8 cellular contexts compared by ENCODE assay signal in the genomic region with DNA sequence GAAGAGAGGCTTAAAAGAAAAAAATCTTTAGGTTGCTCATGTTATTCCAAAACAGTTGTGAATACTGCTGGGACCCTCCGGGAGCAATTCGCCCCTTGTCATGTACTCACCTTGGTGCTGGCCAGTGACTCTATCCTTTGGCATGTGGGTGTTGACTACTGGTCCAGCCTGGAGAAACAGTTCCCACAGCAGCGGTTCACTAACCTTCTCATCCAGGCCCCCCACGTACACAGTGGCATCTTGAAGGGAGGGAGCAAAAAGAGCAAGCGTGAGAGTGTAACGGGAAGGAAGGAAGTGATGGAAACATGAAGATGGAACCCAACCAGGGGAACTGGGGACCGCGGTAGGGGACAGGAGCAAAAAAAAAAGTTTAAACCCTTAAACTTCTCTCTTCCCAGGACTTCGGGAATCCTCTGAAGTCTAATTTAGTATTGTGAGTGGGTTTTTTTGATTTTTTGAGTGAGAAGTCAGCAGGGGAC. TPM values are rescaled to one million over a fixed set of nuclear protein-coding genes. Genes with fewer than 3 reads are reported as not detected.
A peak's percentile ranks its signal among the peaks of the same experiment; 100 is the strongest.
DNase-seq lines count a peak whose midpoint lies in the region; ATAC-seq, FAIRE-seq and TF ChIP-seq lines count a peak whose summit lies in the region.

No MANE protein-coding gene starts in this region.

- peak overlapping the region; percentile 94 for H3K27ac Mint-ChIP-seq in activated T-cell treated with anti-CD3 and anti-CD28 coated beads, Interleukin-2, amount 50 U/mL, for 24 hours
- peak overlapping the region; percentile 95 for H3K27ac Mint-ChIP-seq in activated naive CD8-positive, alpha-beta T cell

- no peak for FAIRE-seq in HTR-8/SVneo (lab: Jason Lieb, UNC)

- H3K27ac ChIP-seq in thymus (ENCODE audit: low read depth): peak overlapping the region; percentile 99

- ATAC-seq in GM19351 (IDR thresholded peaks at IDR 0.05; ENCODE audit: unreplicated experiment): no peak

- H3K4me1 ChIP-seq in thymus (ENCODE audit: control insufficient read depth, insufficient read depth, low read length): peaks cover 12% of the 10 kb centered on the region

- H3K27me3 ChIP-seq in thymus (ENCODE audit: control insufficient read depth, insufficient read depth): no peaks in the 10 kb centered on the region

- peaks cover 37% of the 10 kb centered on the region for H3K36me3 ChIP-seq in thymus (ENCODE audit: control insufficient read depth, insufficient read depth)

- peak overlapping the region; percentile 97 for H3K4me3 Mint-ChIP-seq in activated T-cell treated with anti-CD3 and anti-CD28 coated beads, Interleukin-2, amount 50 U/mL, for 24 hours
- peak overlapping the region; percentile 98 for H3K4me3 Mint-ChIP-seq in activated naive CD8-positive, alpha-beta T cell

- CTCF ChIA-PET in HEK293T (lab: Yijun Ruan, JAX): no interaction called here

- peaks cover 51% of the 10 kb centered on the region for H3K4me1 Mint-ChIP-seq in activated T-cell treated with anti-CD3 and anti-CD28 coated beads, Interleukin-2, amount 50 U/mL, for 24 hours (ENCODE audit: low read depth)
- H3K4me1 Mint-ChIP-seq in activated naive CD8-positive, alpha-beta T cell (ENCODE audit: low read depth): peaks cover 40% of the 10 kb centered on the region

- no peak for DNase-seq in activated T-cell treated with anti-CD3 and anti-CD28 coated beads, Interleukin-2, amount 50 U/mL, for 24 hours
- DNase-seq in activated T-cell treated with anti-CD3 and anti-CD28 coated beads, Interleukin-2, amount 50 U/mL, for 48 hours: no peak
- DNase-seq in kidney glomerular epithelial cell (lab: John Stamatoyannopoulos, UW) (peak; percentile 17), HTR-8/SVneo (ENCODE audit: insufficient read length, low spot score) (no peak), HEK293T (ENCODE audit: extremely low spot score) (no peak)

- H3K36me3 Mint-ChIP-seq in activated T-cell treated with anti-CD3 and anti-CD28 coated beads, Interleukin-2, amount 50 U/mL, for 24 hours (ENCODE audit: low read depth): peaks cover 60% of the 10 kb centered on the region
- peaks cover 19% of the 10 kb centered on the region for H3K36me3 Mint-ChIP-seq in activated naive CD8-positive, alpha-beta T cell

- no peaks in the 10 kb centered on the region for H3K9me3 Mint-ChIP-seq in activated T-cell treated with anti-CD3 and anti-CD28 coated beads, Interleukin-2, amount 50 U/mL, for 24 hours
- no peaks in the 10 kb centered on the region for H3K9me3 Mint-ChIP-seq in activated naive CD8-positive, alpha-beta T cell (ENCODE audit: low read depth)

- POLR2A ChIA-PET in HEK293T (lab: Yijun Ruan, JAX): no interaction called here

- peak overlapping the region; percentile 60 for H3K4me3 ChIP-seq in thymus (ENCODE audit: low read length)

- H3K9me3 ChIP-seq in thymus (ENCODE audit: control insufficient read depth): no peaks in the 10 kb centered on the region

- WGBS in thymus: 7% methylated on average over 9 of the region's 9 CpGs

- no peaks in the 10 kb centered on the region for H3K27me3 Mint-ChIP-seq in activated T-cell treated with anti-CD3 and anti-CD28 coated beads, Interleukin-2, amount 50 U/mL, for 24 hours
- H3K27me3 Mint-ChIP-seq in activated naive CD8-positive, alpha-beta T cell: no peaks in the 10 kb centered on the region

TF ChIP-seq in HEK293T, 16 proteins besides CTCF, POLR2A, EP300 and RAD21:
- no peak for TF ChIP-seq NFRKB (IDR thresholded peaks at IDR 0.05)
- TF ChIP-seq FOXM1 (IDR thresholded peaks at IDR 0.05; ENCODE audit: borderline replicate concordance): no peak
- TF ChIP-seq SP1 (IDR thresholded peaks at IDR 0.05): no peak

RNA-seq across cellular contexts. Expression of a gene that starts 0.5 kb away (rescaled TPM):
- polyA plus RNA-seq in thymus: 28.6 TPM

RNA-seq across cellular contexts. Expression of a gene that starts 9.5 kb away (rescaled TPM):
- polyA plus RNA-seq in thymus: 2.0 TPM

RNA-seq across cellular contexts. Expression of a gene that starts 9.6 kb away (rescaled TPM):
- 2.7 TPM for polyA plus RNA-seq in thymus

RNA-seq across cellular contexts. Expression of a gene that starts 27.7 kb away (rescaled TPM):
- polyA plus RNA-seq in thymus: 44.7 TPM
